In genomic region chr7:66930341-66930740, GRCh38 we compare ENCODE assay signal across 1 cellular context.
TF ChIP-seq lines count a peak whose summit lies in the region.

No MANE protein-coding gene starts in this region.

TF ChIP-seq in K562, 482 proteins besides CTCF, POLR2A, EP300 and RAD21 (continued from another document and continues in another):
- TF ChIP-seq, protein P1, sequence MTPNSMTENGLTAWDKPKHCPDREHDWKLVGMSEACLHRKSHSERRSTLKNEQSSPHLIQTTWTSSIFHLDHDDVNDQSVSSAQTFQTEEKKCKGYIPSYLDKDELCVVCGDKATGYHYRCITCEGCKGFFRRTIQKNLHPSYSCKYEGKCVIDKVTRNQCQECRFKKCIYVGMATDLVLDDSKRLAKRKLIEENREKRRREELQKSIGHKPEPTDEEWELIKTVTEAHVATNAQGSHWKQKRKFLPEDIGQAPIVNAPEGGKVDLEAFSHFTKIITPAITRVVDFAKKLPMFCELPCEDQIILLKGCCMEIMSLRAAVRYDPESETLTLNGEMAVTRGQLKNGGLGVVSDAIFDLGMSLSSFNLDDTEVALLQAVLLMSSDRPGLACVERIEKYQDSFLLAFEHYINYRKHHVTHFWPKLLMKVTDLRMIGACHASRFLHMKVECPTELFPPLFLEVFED (CRISPR knock-in tag; conservative IDR thresholded peaks at IDR 0.05) = 0 out of 2 replicates have a peak, but pooled peaks have one; percentile 37
- TF ChIP-seq YY1 (IDR thresholded peaks at IDR 0.05; ENCODE audit: borderline replicate concordance in 1 of 3, control insufficient read depth in 1 of 3, extremely low read depth in 1 of 3, insufficient read depth in 3 of 3, insufficient read length in 1 of 3, insufficient replicate concordance in 2 of 3, low read depth in 1 of 3, low read length in 2 of 3) = peak in 2 of 3 experiments; percentile 33 to 64
- TF ChIP-seq DLX4 (CRISPR knock-in tag; IDR thresholded peaks at IDR 0.05) = no peak
- no peak for TF ChIP-seq HDGF (IDR thresholded peaks at IDR 0.05)
- no peak for TF ChIP-seq BRD4 (IDR thresholded peaks at IDR 0.05)
- TF ChIP-seq TOE1 (IDR thresholded peaks at IDR 0.05; ENCODE audit: borderline replicate concordance) = peak; percentile 96
- no peak for TF ChIP-seq TOE1 (CRISPR knock-in tag; IDR thresholded peaks at IDR 0.05; ENCODE audit: borderline replicate concordance, low read depth)
- TF ChIP-seq RBM39 (optimal IDR thresholded peaks at IDR 0.05; ENCODE audit: low read depth, low read length) = peak; percentile 65
- no peak for TF ChIP-seq UBTF (IDR thresholded peaks at IDR 0.05; ENCODE audit: borderline replicate concordance in 1 of 2, low read depth in 2 of 2, low read length in 2 of 2)
- TF ChIP-seq PKNOX1 (IDR thresholded peaks at IDR 0.05) = peak; percentile 65
- no peak for TF ChIP-seq ZNF146 (CRISPR knock-in tag; IDR thresholded peaks at IDR 0.05; ENCODE audit: unreplicated experiment)
- TF ChIP-seq LEF1 (IDR thresholded peaks at IDR 0.05) = 0 out of 2 replicates have a peak, but pooled peaks have one; percentile 32
- peak in 1 of 2 experiments; percentile 83; a peak in 2 of 3 replicates for TF ChIP-seq CBX3 (IDR thresholded peaks at IDR 0.05; ENCODE audit: borderline replicate concordance in 1 of 2, low read length in 2 of 2)
- TF ChIP-seq, protein P2, sequence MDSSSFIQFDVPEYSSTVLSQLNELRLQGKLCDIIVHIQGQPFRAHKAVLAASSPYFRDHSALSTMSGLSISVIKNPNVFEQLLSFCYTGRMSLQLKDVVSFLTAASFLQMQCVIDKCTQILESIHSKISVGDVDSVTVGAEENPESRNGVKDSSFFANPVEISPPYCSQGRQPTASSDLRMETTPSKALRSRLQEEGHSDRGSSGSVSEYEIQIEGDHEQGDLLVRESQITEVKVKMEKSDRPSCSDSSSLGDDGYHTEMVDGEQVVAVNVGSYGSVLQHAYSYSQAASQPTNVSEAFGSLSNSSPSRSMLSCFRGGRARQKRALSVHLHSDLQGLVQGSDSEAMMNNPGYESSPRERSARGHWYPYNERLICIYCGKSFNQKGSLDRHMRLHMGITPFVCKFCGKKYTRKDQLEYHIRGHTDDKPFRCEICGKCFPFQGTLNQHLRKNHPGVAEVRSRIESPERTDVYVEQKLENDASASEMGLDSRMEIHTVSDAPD (CRISPR knock-in tag; IDR thresholded peaks at IDR 0.05) = no peak
- no peak for TF ChIP-seq TSHZ1 (CRISPR knock-in tag; IDR thresholded peaks at IDR 0.05)
- TF ChIP-seq ARNT (IDR thresholded peaks at IDR 0.05) = peak in 1 of 2 experiments; percentile 88; a peak in 2 of 4 replicates
- TF ChIP-seq, protein P3, sequence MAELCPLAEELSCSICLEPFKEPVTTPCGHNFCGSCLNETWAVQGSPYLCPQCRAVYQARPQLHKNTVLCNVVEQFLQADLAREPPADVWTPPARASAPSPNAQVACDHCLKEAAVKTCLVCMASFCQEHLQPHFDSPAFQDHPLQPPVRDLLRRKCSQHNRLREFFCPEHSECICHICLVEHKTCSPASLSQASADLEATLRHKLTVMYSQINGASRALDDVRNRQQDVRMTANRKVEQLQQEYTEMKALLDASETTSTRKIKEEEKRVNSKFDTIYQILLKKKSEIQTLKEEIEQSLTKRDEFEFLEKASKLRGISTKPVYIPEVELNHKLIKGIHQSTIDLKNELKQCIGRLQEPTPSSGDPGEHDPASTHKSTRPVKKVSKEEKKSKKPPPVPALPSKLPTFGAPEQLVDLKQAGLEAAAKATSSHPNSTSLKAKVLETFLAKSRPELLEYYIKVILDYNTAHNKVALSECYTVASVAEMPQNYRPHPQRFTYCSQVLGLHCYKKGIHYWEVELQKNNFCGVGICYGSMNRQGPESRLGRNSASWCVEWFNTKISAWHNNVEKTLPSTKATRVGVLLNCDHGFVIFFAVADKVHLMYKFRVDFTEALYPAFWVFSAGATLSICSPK (IDR thresholded peaks at IDR 0.05; ENCODE audit: borderline replicate concordance) = no peak
- TF ChIP-seq TAL1 (IDR thresholded peaks at IDR 0.05) = 0 out of 2 replicates have a peak, but pooled peaks have one; percentile 6
- peak; percentile 25; the same call in 1 of the 2 replicates for TF ChIP-seq ELF1 (tag; IDR thresholded peaks at IDR 0.05)
- TF ChIP-seq JUND (IDR thresholded peaks at IDR 0.05; ENCODE audit: borderline replicate concordance, low read depth, low read length) = peak; percentile 70; the same call in 1 of the 2 replicates
- no peak; the same call in 2 of the 3 replicates for TF ChIP-seq JUND (tag; IDR thresholded peaks at IDR 0.05; ENCODE audit: borderline replicate concordance, low read depth, low read length)
- TF ChIP-seq MAX (CRISPR knock-in tag; IDR thresholded peaks at IDR 0.05) = 0 out of 2 replicates have a peak, but pooled peaks have one; percentile 9
- peak in 1 of 2 experiments; percentile 21; a peak in 1 of 4 replicates for TF ChIP-seq TEAD1 (CRISPR knock-in tag; IDR thresholded peaks at IDR 0.05)
- TF ChIP-seq RCOR1 (IDR thresholded peaks at IDR 0.05; ENCODE audit: borderline replicate concordance in 1 of 2, low read depth in 2 of 2, low read length in 2 of 2) = peak in 1 of 2 experiments; percentile 79; a peak in 2 of 4 replicates
- TF ChIP-seq MTA3 (IDR thresholded peaks at IDR 0.05; ENCODE audit: borderline replicate concordance) = peak; percentile 84; the same call in 1 of the 2 replicates
- peak; percentile 48; the same call in 1 of the 2 replicates for TF ChIP-seq ELF4 (CRISPR knock-in tag; IDR thresholded peaks at IDR 0.05)
- no peak for TF ChIP-seq NCOA1 (IDR thresholded peaks at IDR 0.05; ENCODE audit: low read depth)
- TF ChIP-seq NR2C1 (IDR thresholded peaks at IDR 0.05) = peak; percentile 49; the same call in 1 of the 2 replicates
- peak; percentile 44; the same call in 1 of the 2 replicates for TF ChIP-seq NR2C1 (tag; IDR thresholded peaks at IDR 0.05)
- TF ChIP-seq REST (CRISPR knock-in tag; IDR thresholded peaks at IDR 0.05; ENCODE audit: low read depth) = no peak
- TF ChIP-seq NCOA6 (IDR thresholded peaks at IDR 0.05) = peak; percentile 40; the same call in 1 of the 2 replicates
- peak; percentile 91; the same call in 1 of the 2 replicates for TF ChIP-seq NBN (IDR thresholded peaks at IDR 0.05; ENCODE audit: low read depth)
- peak; percentile 68; the same call in 1 of the 2 replicates for TF ChIP-seq CTBP1 (IDR thresholded peaks at IDR 0.05; ENCODE audit: borderline replicate concordance)
- TF ChIP-seq IRF2 (CRISPR knock-in tag; IDR thresholded peaks at IDR 0.05) = no peak
- peak; percentile 66 for TF ChIP-seq ZNF384 (IDR thresholded peaks at IDR 0.05; ENCODE audit: low read depth, low read length)
- TF ChIP-seq HMBOX1 (IDR thresholded peaks at IDR 0.05) = 0 out of 2 replicates have a peak, but pooled peaks have one; percentile 23
- TF ChIP-seq ARID3A (IDR thresholded peaks at IDR 0.05; ENCODE audit: borderline replicate concordance, low read depth, low read length) = peak; percentile 69; the same call in 1 of the 2 replicates
- TF ChIP-seq CREM (IDR thresholded peaks at IDR 0.05; ENCODE audit: low read depth) = peak; percentile 67
- peak; percentile 53 for TF ChIP-seq L3MBTL2 (IDR thresholded peaks at IDR 0.05)
- TF ChIP-seq CREB1 (IDR thresholded peaks at IDR 0.05) = 0 out of 2 replicates have a peak, but pooled peaks have one; percentile 35
- no peak for TF ChIP-seq CREB1 (CRISPR knock-in tag; IDR thresholded peaks at IDR 0.05)
- TF ChIP-seq ZSCAN29 (IDR thresholded peaks at IDR 0.05) = peak; percentile 86
